8 cellular contexts compared by ENCODE assay signal in the genomic region with DNA sequence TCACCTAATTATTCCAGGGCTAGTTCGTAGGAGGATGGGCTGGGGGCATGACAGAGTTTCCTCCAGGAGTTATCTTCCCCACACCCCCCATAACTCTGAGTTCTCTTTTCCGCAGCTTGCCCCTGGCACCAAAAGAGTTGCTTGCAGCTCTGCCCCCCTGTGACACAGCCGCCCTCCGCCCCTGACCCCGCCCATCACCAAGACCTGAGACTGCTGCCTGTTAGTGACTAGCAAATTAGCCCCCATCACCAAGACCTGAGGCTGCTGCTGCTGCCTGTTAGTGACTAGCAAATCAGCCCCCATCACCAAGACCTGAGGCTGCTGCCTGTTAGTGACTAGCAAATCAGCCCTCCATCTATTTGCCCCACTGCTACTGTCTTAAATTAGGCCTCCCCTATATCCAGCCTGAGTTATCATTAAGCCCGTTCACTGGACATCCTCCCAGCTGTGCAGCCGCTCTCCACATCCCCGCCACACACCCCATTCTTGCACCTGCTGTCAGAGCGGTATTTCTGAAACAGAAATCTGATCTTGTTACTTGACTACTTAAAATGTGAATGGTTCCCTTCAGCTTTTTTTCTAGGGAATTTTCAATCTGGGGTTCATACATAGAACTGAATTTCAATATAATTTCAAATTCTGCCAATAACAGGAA. TPM values are rescaled to one million over a fixed set of nuclear protein-coding genes. Genes with fewer than 3 reads are reported as not detected.
A peak's percentile ranks its signal among the peaks of the same experiment; 100 is the strongest.
DNase-seq lines count a peak whose midpoint lies in the region; ATAC-seq and TF ChIP-seq lines count a peak whose summit lies in the region.

No MANE protein-coding gene starts in this region.

- CTCF ChIA-PET in GM10248 (lab: Yijun Ruan, JAX): interaction anchor here (0.9 to 3.6 kb wide), 4 partner anchors 13 to 30 kb away, joined by 3 to 51 read pairs (median 4); no protein-coding TSS in a partner anchor

- H3K4me1 ChIP-seq in mucosa of stomach (ENCODE audit: control insufficient read depth, insufficient read depth, low read length) (peaks cover 3% of the 10 kb centered on the region), testis (peaks cover 7% of the 10 kb centered on the region), sigmoid colon (peaks cover 0 to 24% (median 12%) of the 10 kb centered on the region in 4 donors)

- TF ChIP-seq EP300 in sigmoid colon (IDR thresholded peaks at IDR 0.05): no peak

- peak overlapping the region; percentile 82 for H3K27ac Mint-ChIP-seq in T-helper 17 cell
- peak overlapping the region; percentile 76 to 99 (median 99) for H3K27ac Mint-ChIP-seq in brain

- H3K9me3 ChIP-seq in T-helper 17 cell (ENCODE audit: control insufficient read depth, low read length, poor library complexity, severe bottlenecking): no peaks in the 10 kb centered on the region
- H3K9me3 ChIP-seq in mucosa of stomach (ENCODE audit: control insufficient read depth, low read length): no peaks in the 10 kb centered on the region
- H3K9me3 ChIP-seq in testis: no peaks in the 10 kb centered on the region
- H3K9me3 ChIP-seq in sigmoid colon: no peaks in the 10 kb centered on the region

- no peaks in the 10 kb centered on the region for H3K27me3 Mint-ChIP-seq in T-helper 17 cell
- peaks cover 20% of the 10 kb centered on the region for H3K27me3 Mint-ChIP-seq in brain

- intact Hi-C loops in testis (cut with DNase I; ENCODE audit: low total_unique reads) (no loop called here), sigmoid colon (cut with DNase I) (loop anchor here (2.0 to 5.0 kb wide), 3 partner anchors 19 to 266 kb away; partner anchors contain the start of gene HADH)

- DNase-seq in GM10248 (ENCODE audit: extremely low spot score): peak; percentile 37
- DNase-seq in T-helper 17 cell: peak; percentile 18 to 32 (median 25)
- DNase-seq in testis: no peak
- no peak for DNase-seq in sigmoid colon

- TF ChIP-seq CTCF in GM10248 (IDR thresholded peaks at IDR 0.05; ENCODE audit: control extremely low read depth, extremely low read depth, low read depth, missing control alignments) (no peak), brain (conservative IDR thresholded peaks at IDR 0.05) (no peak), testis (IDR thresholded peaks at IDR 0.05) (no peak), sigmoid colon (IDR thresholded peaks at IDR 0.05) (no peak)

- no peak for TF ChIP-seq POLR2A in testis (IDR thresholded peaks at IDR 0.05)
- no peak for TF ChIP-seq POLR2A in sigmoid colon (IDR thresholded peaks at IDR 0.05)

- H3K27me3 ChIP-seq in mucosa of stomach (ENCODE audit: control insufficient read depth, insufficient read depth, low read length) (no peaks in the 10 kb centered on the region), testis (no peaks in the 10 kb centered on the region), sigmoid colon (no peaks in the 10 kb centered on the region)

- no peak overlapping the region for H3K27ac ChIP-seq in testis
- H3K27ac ChIP-seq in sigmoid colon: peak overlapping the region in 1 of 4 donors; percentile 88

- peaks cover 0 to 10% (median 4%) of the 10 kb centered on the region in 5 experiments for H3K9me3 Mint-ChIP-seq in brain

- no peak for ATAC-seq in T-helper 17 cell
- no peak for ATAC-seq in GM19397 (IDR thresholded peaks at IDR 0.05; ENCODE audit: unreplicated experiment)
- ATAC-seq in HG03342 (IDR thresholded peaks at IDR 0.05; ENCODE audit: unreplicated experiment): no peak

- H3K4me3 Mint-ChIP-seq in T-helper 17 cell (peak overlapping the region; percentile 95), brain (peak overlapping the region; percentile 99 to 100 (median 99))

- peak overlapping the region; percentile 83 for H3K9ac ChIP-seq in mucosa of stomach (ENCODE audit: low read length)

- H3K36me3 ChIP-seq in mucosa of stomach (ENCODE audit: control insufficient read depth, insufficient read depth, low read length) (no peaks in the 10 kb centered on the region), testis (ENCODE audit: low read depth, missing control alignments) (no peaks in the 10 kb centered on the region), sigmoid colon (no peaks in the 10 kb centered on the region)

- no peak overlapping the region for H3K4me3 ChIP-seq in mucosa of stomach (ENCODE audit: low read length)
- peak overlapping the region; percentile 78 to 93 for H3K4me3 ChIP-seq in testis
- H3K4me3 ChIP-seq in sigmoid colon: peak overlapping the region in 1 of 4 donors; percentile 82

- H3K36me3 Mint-ChIP-seq in T-helper 17 cell (ENCODE audit: low read depth) (peaks cover 6% of the 10 kb centered on the region), brain (peaks cover 16% of the 10 kb centered on the region)

- POLR2A ChIA-PET in GM10248 (lab: Yijun Ruan, JAX): interaction anchor here (0.6 to 1.3 kb wide), 2 partner anchors 13 to 335 kb away, joined by 3 to 4 read pairs; no protein-coding TSS in a partner anchor

- peaks cover 36% of the 10 kb centered on the region for H3K4me1 Mint-ChIP-seq in T-helper 17 cell
- peaks cover 53% of the 10 kb centered on the region for H3K4me1 Mint-ChIP-seq in brain

- WGBS in testis, 2 donors: 32 to 38% methylated on average over 9 of the region's 9 CpGs
- 40 to 44% methylated on average over 9 of the region's 9 CpGs for WGBS in sigmoid colon, 2 donors

RNA-seq across cellular contexts. Expression of gene PAPSS1, which starts 1.5 kb away (rescaled TPM):
- 10 to 100 TPM; 13.1 to 14.8 TPM for total RNA-seq in T-helper 17 cell
- 54.3 TPM for polyA plus RNA-seq in brain (ENCODE audit: insufficient read depth, low read depth, low replicate concordance)
- total RNA-seq in testis: 10 to 100 TPM; 32.8 to 42.4 TPM
- 33.6 TPM for polyA plus RNA-seq in testis (ENCODE audit: insufficient read depth, low read depth, low replicate concordance)
- total RNA-seq in sigmoid colon: 10 to 100 TPM; 25.5 to 30.0 (median 28.8) TPM
- polyA plus RNA-seq in sigmoid colon: 10 to 100 TPM; 20.6 to 21.6 (median 21.4) TPM

Comparison
In these comparisons a context has a peak if more than half of its experiments do, and no peak if none do; other contexts are left out.
1. DNase-seq: peak in GM10248 (single experiment) and T-helper 17 cell (3 of 3); none in testis (single experiment) and sigmoid colon (single experiment).